24 cellular contexts compared by ENCODE assay signal in genomic region chr10:131442271-131442670, GRCh38.
"Had no signal": no experiment of that assay in that cellular context is flagged by ENCODE, and none has a peak within 500 bp of the region (broad histone marks: within the 10 kb centered on the region; RNA-seq: fewer than 3 reads in every experiment).

No MANE protein-coding gene starts in this region.

- H3K4me1 ChIP-seq: colonic mucosa, esophagus squamous epithelium, gastrocnemius medialis, heart left ventricle, left lung, lower lobe of right lung had no signal

- DNase-seq: colonic mucosa; cortex of kidney; effector CD8-positive, alpha-beta T cell; effector memory CD8-positive, alpha-beta T cell; endodermal cell; erythroblast; esophagus squamous epithelium; foreskin fibroblast; foreskin melanocyte; gastrocnemius medialis; heart left ventricle; hypothalamus; immature natural killer cell; left cardiac atrium; left ventricle myocardium superior; lower lobe of right lung; mesenchymal stem cell; mucosa of descending colon; naive B cell had no signal

- H3K9me3 ChIP-seq: colonic mucosa, esophagus squamous epithelium, gastrocnemius medialis, heart left ventricle, left lung, lower lobe of right lung, mucosa of descending colon had no signal

- H3K27me3 ChIP-seq: colonic mucosa had no signal

- H3K27ac ChIP-seq: colonic mucosa, epithelial cell of prostate, esophagus squamous epithelium, gastrocnemius medialis, heart left ventricle, hepatocyte, left lung, lower lobe of right lung had no signal

- H3K4me2 ChIP-seq: hepatocyte had no signal

- H3K4me3 ChIP-seq: colonic mucosa, esophagus squamous epithelium, gastrocnemius medialis, heart left ventricle, hepatocyte, left lung, lower lobe of right lung, mucosa of descending colon had no signal

- ATAC-seq: effector memory CD8-positive, alpha-beta T cell; esophagus mucosa; gastrocnemius medialis; heart left ventricle; left cardiac atrium; left lung; left ventricle myocardium superior; lower lobe of right lung; mucosa of descending colon had no signal

- H2AFZ ChIP-seq: hepatocyte had no signal

- FAIRE-seq: endometrium had no signal

- H3K79me2 ChIP-seq: hepatocyte had no signal

- H3K36me3 ChIP-seq: colonic mucosa, esophagus squamous epithelium, gastrocnemius medialis, heart left ventricle, left lung, lower lobe of right lung had no signal
